In the genomic region with DNA sequence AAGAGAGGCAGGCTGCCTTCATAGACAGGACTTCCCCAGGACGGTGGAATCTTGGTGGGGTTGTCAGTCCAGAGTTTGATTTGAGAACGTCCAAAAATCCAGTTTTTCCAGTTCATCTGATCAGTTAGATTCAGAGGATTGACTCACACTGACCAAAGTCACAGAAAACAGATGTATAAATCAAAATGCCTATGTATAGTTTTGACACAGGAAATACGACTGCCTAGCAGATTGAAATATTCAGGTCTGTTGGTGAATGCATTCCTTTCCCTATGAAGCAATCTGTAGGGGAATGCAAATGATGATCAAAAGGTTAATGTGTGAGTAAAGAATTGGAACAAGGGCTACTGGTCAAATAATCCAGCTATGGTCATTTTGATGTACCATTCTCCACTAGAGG, we compare ENCODE assay signal across 2 cellular contexts.
TF ChIP-seq lines count a peak whose summit lies in the region.

No MANE protein-coding gene starts in this region.

TF ChIP-seq in IMR-90, 13 proteins besides CTCF, POLR2A, EP300 and RAD21:
- peak; percentile 25; the same call in 1 of the 2 replicates for TF ChIP-seq CEBPB (IDR thresholded peaks at IDR 0.05; ENCODE audit: low read depth, low read length)
- TF ChIP-seq MAZ (IDR thresholded peaks at IDR 0.05; ENCODE audit: borderline replicate concordance, low read depth, low read length): no peak
- no peak for TF ChIP-seq BHLHE40 (IDR thresholded peaks at IDR 0.05; ENCODE audit: low read depth, low read length)
- no peak for TF ChIP-seq FOS (IDR thresholded peaks at IDR 0.05; ENCODE audit: low read depth, low read length)
- TF ChIP-seq RFX5 (IDR thresholded peaks at IDR 0.05; ENCODE audit: low read depth, low read length): no peak
TF ChIP-seq in IMR-90: peak in this region for 1.

TF ChIP-seq in HepG2, 621 proteins besides CTCF, POLR2A, EP300 and RAD21:
- TF ChIP-seq KDM3A (CRISPR knock-in tag; IDR thresholded peaks at IDR 0.05; ENCODE audit: low read depth) (no peak), CBX1 (IDR thresholded peaks at IDR 0.05; ENCODE audit: low read depth) (no peak), MYC (CRISPR knock-in tag; IDR thresholded peaks at IDR 0.05; ENCODE audit: borderline replicate concordance) (no peak), MYNN (CRISPR knock-in tag; IDR thresholded peaks at IDR 0.05; ENCODE audit: low read depth) (no peak), MATR3 (CRISPR knock-in tag; IDR thresholded peaks at IDR 0.05) (no peak), MED8 (CRISPR knock-in tag; IDR thresholded peaks at IDR 0.05; ENCODE audit: insufficient replicate concordance) (no peak), FIP1L1 (IDR thresholded peaks at IDR 0.05; ENCODE audit: borderline replicate concordance, insufficient read depth, low read depth, low read length) (no peak), ZNF232 (CRISPR knock-in tag; IDR thresholded peaks at IDR 0.05; ENCODE audit: borderline replicate concordance) (no peak), RFX1 (IDR thresholded peaks at IDR 0.05) (no peak), SALL2 (CRISPR knock-in tag; IDR thresholded peaks at IDR 0.05) (no peak), TEAD3 (CRISPR knock-in tag; optimal IDR thresholded peaks at IDR 0.05; ENCODE audit: borderline replicate concordance) (no peak), NR2F1 (CRISPR knock-in tag; IDR thresholded peaks at IDR 0.05) (no peak), BCL6 (CRISPR knock-in tag; IDR thresholded peaks at IDR 0.05) (no peak), CEBPG (CRISPR knock-in tag; IDR thresholded peaks at IDR 0.05) (peak; percentile 50; the same call in 1 of the 2 replicates), CEBPB (IDR thresholded peaks at IDR 0.05; ENCODE audit: borderline replicate concordance, low read depth, low read length) (peak; percentile 78), ZNF510 (CRISPR knock-in tag; IDR thresholded peaks at IDR 0.05; ENCODE audit: low read depth) (no peak), KLF12 (CRISPR knock-in tag; IDR thresholded peaks at IDR 0.05; ENCODE audit: borderline replicate concordance) (no peak)
- TF ChIP-seq, protein P1, sequence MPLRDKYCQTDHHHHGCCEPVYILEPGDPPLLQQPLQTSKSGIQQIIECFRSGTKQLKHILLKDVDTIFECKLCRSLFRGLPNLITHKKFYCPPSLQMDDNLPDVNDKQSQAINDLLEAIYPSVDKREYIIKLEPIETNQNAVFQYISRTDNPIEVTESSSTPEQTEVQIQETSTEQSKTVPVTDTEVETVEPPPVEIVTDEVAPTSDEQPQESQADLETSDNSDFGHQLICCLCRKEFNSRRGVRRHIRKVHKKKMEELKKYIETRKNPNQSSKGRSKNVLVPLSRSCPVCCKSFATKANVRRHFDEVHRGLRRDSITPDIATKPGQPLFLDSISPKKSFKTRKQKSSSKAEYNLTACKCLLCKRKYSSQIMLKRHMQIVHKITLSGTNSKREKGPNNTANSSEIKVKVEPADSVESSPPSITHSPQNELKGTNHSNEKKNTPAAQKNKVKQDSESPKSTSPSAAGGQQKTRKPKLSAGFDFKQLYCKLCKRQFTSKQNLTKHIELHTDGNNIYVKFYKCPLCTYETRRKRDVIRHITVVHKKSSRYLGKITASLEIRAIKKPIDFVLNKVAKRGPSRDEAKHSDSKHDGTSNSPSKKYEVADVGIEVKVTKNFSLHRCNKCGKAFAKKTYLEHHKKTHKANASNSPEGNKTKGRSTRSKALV (CRISPR knock-in tag; IDR thresholded peaks at IDR 0.05): no peak
- TF ChIP-seq, protein P2, sequence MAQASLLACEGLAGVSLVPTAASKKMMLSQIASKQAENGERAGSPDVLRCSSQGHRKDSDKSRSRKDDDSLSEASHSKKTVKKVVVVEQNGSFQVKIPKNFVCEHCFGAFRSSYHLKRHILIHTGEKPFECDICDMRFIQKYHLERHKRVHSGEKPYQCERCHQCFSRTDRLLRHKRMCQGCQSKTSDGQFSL (CRISPR knock-in tag; IDR thresholded peaks at IDR 0.05): no peak
- TF ChIP-seq, protein P3, sequence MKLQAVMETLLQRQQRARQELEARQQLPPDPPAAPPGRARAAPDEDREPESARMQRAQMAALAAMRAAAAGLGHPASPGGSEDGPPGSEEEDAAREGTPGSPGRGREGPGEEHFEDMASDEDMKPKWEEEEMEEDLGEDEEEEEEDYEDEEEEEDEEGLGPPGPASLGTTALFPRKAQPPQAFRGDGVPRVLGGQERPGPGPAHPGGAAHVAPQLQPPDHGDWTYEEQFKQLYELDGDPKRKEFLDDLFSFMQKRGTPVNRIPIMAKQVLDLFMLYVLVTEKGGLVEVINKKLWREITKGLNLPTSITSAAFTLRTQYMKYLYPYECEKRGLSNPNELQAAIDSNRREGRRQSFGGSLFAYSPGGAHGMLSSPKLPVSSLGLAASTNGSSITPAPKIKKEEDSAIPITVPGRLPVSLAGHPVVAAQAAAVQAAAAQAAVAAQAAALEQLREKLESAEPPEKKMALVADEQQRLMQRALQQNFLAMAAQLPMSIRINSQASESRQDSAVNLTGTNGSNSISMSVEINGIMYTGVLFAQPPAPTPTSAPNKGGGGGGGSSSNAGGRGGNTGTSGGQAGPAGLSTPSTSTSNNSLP (IDR thresholded peaks at IDR 0.05; ENCODE audit: low read depth, low read length): peak; percentile 45; the same call in 1 of the 2 replicates
- TF ChIP-seq, protein P4, sequence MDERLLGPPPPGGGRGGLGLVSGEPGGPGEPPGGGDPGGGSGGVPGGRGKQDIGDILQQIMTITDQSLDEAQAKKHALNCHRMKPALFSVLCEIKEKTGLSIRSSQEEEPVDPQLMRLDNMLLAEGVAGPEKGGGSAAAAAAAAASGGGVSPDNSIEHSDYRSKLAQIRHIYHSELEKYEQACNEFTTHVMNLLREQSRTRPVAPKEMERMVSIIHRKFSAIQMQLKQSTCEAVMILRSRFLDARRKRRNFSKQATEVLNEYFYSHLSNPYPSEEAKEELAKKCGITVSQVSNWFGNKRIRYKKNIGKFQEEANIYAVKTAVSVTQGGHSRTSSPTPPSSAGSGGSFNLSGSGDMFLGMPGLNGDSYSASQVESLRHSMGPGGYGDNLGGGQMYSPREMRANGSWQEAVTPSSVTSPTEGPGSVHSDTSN (CRISPR knock-in tag; IDR thresholded peaks at IDR 0.05): no peak
